32 cellular contexts compared by ENCODE assay signal in the genomic region with DNA sequence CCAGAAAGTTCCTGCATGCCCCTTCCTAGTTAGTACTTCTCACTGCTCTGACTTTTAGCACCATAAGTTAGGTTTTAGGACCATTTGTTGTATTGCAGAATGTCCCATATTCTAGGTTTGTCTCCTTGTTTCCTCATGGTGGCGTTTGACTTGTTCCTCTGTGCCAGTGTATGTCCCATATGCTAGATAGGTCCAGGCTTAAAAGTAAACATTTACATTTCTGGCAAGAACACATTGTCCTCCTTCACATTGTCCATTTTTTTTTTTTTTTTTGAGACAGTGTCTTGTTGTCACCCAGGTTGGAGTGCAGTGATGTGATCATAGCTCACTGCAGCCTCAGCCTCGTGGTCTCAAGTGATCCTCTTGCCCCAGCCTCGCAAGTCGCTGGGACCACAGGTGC.
"Had no signal": no experiment of that assay in that cellular context is flagged by ENCODE, and none has a peak within 500 bp of the region (broad histone marks: within the 10 kb centered on the region; RNA-seq: fewer than 3 reads in every experiment).

No MANE protein-coding gene starts in this region.

- H3K4me3 ChIP-seq: cardiac muscle cell, MG63, Peyer's patch had no signal

- H3K27me3 Mint-ChIP-seq: activated CD4-positive, alpha-beta T cell treated with anti-CD3 and anti-CD28 coated beads, Interleukin-2, amount 10 ng/mL, durations not matched to agents 24 days and 14 days; activated CD8-positive, alpha-beta T cell treated with anti-CD3 and anti-CD28 coated beads for 36 hours; activated naive CD4-positive, alpha-beta T cell treated with anti-CD3 and anti-CD28 coated beads, Interleukin-2, amount 10 ng/mL, durations not matched to agents 7 days and 5 days; activated naive CD8-positive, alpha-beta T cell treated with anti-CD3 and anti-CD28 coated beads for 36 hours; central memory CD8-positive, alpha-beta T cell; T-cell had no signal

- H3K27ac Mint-ChIP-seq: activated CD4-positive, alpha-beta T cell treated with anti-CD3 and anti-CD28 coated beads, Interleukin-2, amount 10 ng/mL, durations not matched to agents 24 days and 14 days; activated CD8-positive, alpha-beta T cell treated with anti-CD3 and anti-CD28 coated beads for 36 hours; activated naive CD4-positive, alpha-beta T cell treated with anti-CD3 and anti-CD28 coated beads, Interleukin-2, amount 10 ng/mL, durations not matched to agents 7 days and 5 days; activated naive CD8-positive, alpha-beta T cell treated with anti-CD3 and anti-CD28 coated beads for 36 hours; activated T-helper 1 cell treated with anti-CD3 and anti-CD28 coated beads, Interleukin-12 subunit alpha, Interleukin-12 subunit beta, Interleukin-2, Interleukin-4 antibody, amounts not matched to agents 30 ng/mL and 10 ng/mL and 1 ng/mL, durations not matched to agents 14 hours and 24 hours and 36 hours; T-cell had no signal

- H3K27ac ChIP-seq: cardiac muscle cell, Peyer's patch had no signal

- H3K9me3 Mint-ChIP-seq: activated CD4-positive, alpha-beta T cell treated with anti-CD3 and anti-CD28 coated beads, Interleukin-2, amount 10 ng/mL, durations not matched to agents 24 days and 14 days; activated CD8-positive, alpha-beta T cell treated with anti-CD3 and anti-CD28 coated beads for 36 hours; activated naive CD4-positive, alpha-beta T cell treated with anti-CD3 and anti-CD28 coated beads, Interleukin-2, amount 10 ng/mL, durations not matched to agents 7 days and 5 days; activated naive CD8-positive, alpha-beta T cell treated with anti-CD3 and anti-CD28 coated beads for 36 hours; activated T-helper 1 cell treated with anti-CD3 and anti-CD28 coated beads, Interleukin-12 subunit alpha, Interleukin-12 subunit beta, Interleukin-2, Interleukin-4 antibody, amounts not matched to agents 30 ng/mL and 10 ng/mL and 1 ng/mL, durations not matched to agents 14 hours and 24 hours and 36 hours; central memory CD8-positive, alpha-beta T cell; T-cell had no signal

- H3K27me3 ChIP-seq: cardiac muscle cell, MG63, Peyer's patch had no signal

- H3K4me1 ChIP-seq: Peyer's patch had no signal

- H3K4me3 Mint-ChIP-seq: activated CD4-positive, alpha-beta T cell treated with anti-CD3 and anti-CD28 coated beads, Interleukin-2, amount 10 ng/mL, durations not matched to agents 24 days and 14 days; activated CD8-positive, alpha-beta T cell treated with anti-CD3 and anti-CD28 coated beads for 36 hours; activated naive CD4-positive, alpha-beta T cell treated with anti-CD3 and anti-CD28 coated beads, Interleukin-2, amount 10 ng/mL, durations not matched to agents 7 days and 5 days; activated naive CD8-positive, alpha-beta T cell treated with anti-CD3 and anti-CD28 coated beads for 36 hours; activated T-helper 1 cell treated with anti-CD3 and anti-CD28 coated beads, Interleukin-12 subunit alpha, Interleukin-12 subunit beta, Interleukin-2, Interleukin-4 antibody, amounts not matched to agents 30 ng/mL and 10 ng/mL and 1 ng/mL, durations not matched to agents 14 hours and 24 hours and 36 hours; central memory CD8-positive, alpha-beta T cell; T-cell had no signal

- H3K9me3 ChIP-seq: MG63, Peyer's patch had no signal

- DNase-seq: activated CD4-positive, alpha-beta T cell treated with anti-CD3 and anti-CD28 coated beads, Interleukin-2, amount 10 ng/mL, durations not matched to agents 24 days and 14 days; activated CD4-positive, alpha-beta T cell treated with anti-CD3 and anti-CD28 coated beads, Interleukin-2, amount 50 U/mL, for 4 hours; activated CD8-positive, alpha-beta T cell treated with anti-CD3 and anti-CD28 coated beads for 36 hours; activated gamma-delta T cell treated with Interleukin-2 at 50 U/mL for 16 hours; activated naive CD4-positive, alpha-beta T cell treated with anti-CD3 and anti-CD28 coated beads, Interleukin-2, amount 10 ng/mL, durations not matched to agents 7 days and 5 days; activated naive CD8-positive, alpha-beta T cell treated with anti-CD3 and anti-CD28 coated beads for 36 hours; activated T-cell treated with anti-CD3 and anti-CD28 coated beads, Interleukin-2, amount 50 U/mL, for 1 hour; amniotic stem cell; aorta; Karpas-422; KBM-7; MG63; NCI-H1048; NCI-H1105 treated with DMSO at 0.1 percent for 48 hours; NCI-H1436 treated with DMSO at 0.1 percent for 48 hours; NCI-H1694 treated with DMSO at 0.1 percent for 48 hours; NCI-H2029; NCI-H345; NCI-H526; NCI-H748 treated with DMSO at 0.1 percent for 48 hours; NK-92 treated with Interleukin-12 subunit alpha and Interleukin-12 subunit beta, amount 100 ng/mL, for 24 hours; PC-3; Peyer's patch; RPMI8226; SIG-M5; T-cell; T-helper 2 cell; T-helper 9 cell had no signal

- ATAC-seq: activated CD8-positive, alpha-beta T cell treated with anti-CD3 and anti-CD28 coated beads for 36 hours; PC-3; SK-N-SH treated with all-trans-retinoic acid at 6 μM for 48 hours; T-cell had no signal

- H3K4me1 Mint-ChIP-seq: activated CD4-positive, alpha-beta T cell treated with anti-CD3 and anti-CD28 coated beads, Interleukin-2, amount 10 ng/mL, durations not matched to agents 24 days and 14 days; activated naive CD4-positive, alpha-beta T cell treated with anti-CD3 and anti-CD28 coated beads, Interleukin-2, amount 10 ng/mL, durations not matched to agents 7 days and 5 days; activated naive CD8-positive, alpha-beta T cell treated with anti-CD3 and anti-CD28 coated beads for 36 hours; central memory CD8-positive, alpha-beta T cell; T-cell had no signal
